In the genomic region with DNA sequence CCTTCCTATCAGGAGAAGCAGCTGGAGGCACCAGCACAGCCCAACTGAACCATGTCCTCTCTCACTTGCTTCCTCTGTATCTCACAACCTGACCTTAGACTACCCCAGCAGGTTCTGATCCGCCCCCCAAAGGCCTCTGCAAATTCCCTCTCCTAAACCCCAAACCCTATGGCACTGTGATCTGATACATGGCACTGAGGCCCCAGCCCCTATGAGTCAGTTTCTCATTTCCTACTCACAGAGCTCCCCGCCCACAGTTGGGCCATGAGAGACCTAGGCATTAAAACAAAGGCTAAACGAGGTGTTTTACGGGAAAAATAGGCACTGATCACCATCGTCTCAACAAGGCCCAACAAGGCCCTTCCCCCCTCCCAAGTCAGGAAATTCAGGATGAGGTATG, we compare ENCODE assay signal across 12 cellular contexts. TPM values are rescaled to one million over a fixed set of nuclear protein-coding genes. Genes with fewer than 3 reads are reported as not detected.
DNase-seq lines count a peak whose midpoint lies in the region; ATAC-seq and TF ChIP-seq lines count a peak whose summit lies in the region.
"Had no signal": no experiment of that assay in that cellular context is flagged by ENCODE, and none has a peak within 500 bp of the region (broad histone marks: within the 10 kb centered on the region; RNA-seq: fewer than 3 reads in every experiment).

No MANE protein-coding gene starts in this region.

- H3K9me3 ChIP-seq in uterus, result no peaks in the 10 kb centered on the region

- no peaks in the 10 kb centered on the region for H3K4me1 ChIP-seq in uterus

- H3K4me3 Mint-ChIP-seq in CD14-positive monocyte, result no peak overlapping the region
- no peak overlapping the region for H3K4me3 Mint-ChIP-seq in activated T-helper 1 cell treated with anti-CD3 and anti-CD28 coated beads, Interleukin-12 subunit alpha, Interleukin-12 subunit beta, Interleukin-2, Interleukin-4 antibody, amounts not matched to agents 30 ng/mL and 10 ng/mL and 1 ng/mL, durations not matched to agents 14 hours and 24 hours and 36 hours
- no peak overlapping the region for H3K4me3 Mint-ChIP-seq in naive thymus-derived CD8-positive, alpha-beta T cell

- H3K36me3 ChIP-seq in uterus, result no peaks in the 10 kb centered on the region

- H3K27ac ChIP-seq in uterus, result no peak overlapping the region

- DNase-seq in CD14-positive monocyte (ENCODE audit: low spot score) (no peak), HT1080 (ENCODE audit: low read depth) (peak; percentile 3), kidney tubule cell (ENCODE audit: low spot score) (no peak), uterus (no peak)
- no peak for DNase-seq in activated T-helper 1 cell treated with anti-CD3 and anti-CD28 coated beads, Interleukin-12 subunit alpha, Interleukin-12 subunit beta, Interleukin-2, Interleukin-4 antibody, amounts not matched to agents 30 ng/mL and 10 ng/mL and 1 ng/mL, durations not matched to agents 14 hours and 24 hours and 36 hours (ENCODE audit: low spot score)
- DNase-seq in naive thymus-derived CD8-positive, alpha-beta T cell, result no peak
- no peak for DNase-seq in effector CD8-positive, alpha-beta T cell (lab: John Stamatoyannopoulos, UW)
- DNase-seq: midbrain, NCI-H1105, NCI-H226, posterior cingulate gyrus had no signal

- POLR2A ChIA-PET in naive thymus-derived CD8-positive, alpha-beta T cell (lab: Charles Lee), result interaction anchor here (1.5 to 10.1 kb wide), 6 partner anchors 12 to 43 kb away, joined by 4 to 107 read pairs (median 7); partner anchors contain the start of gene SASH3

- no peak for ATAC-seq in naive thymus-derived CD8-positive, alpha-beta T cell
- no peak for ATAC-seq in HG03520 (IDR thresholded peaks at IDR 0.05; ENCODE audit: unreplicated experiment)

- H3K4me1 Mint-ChIP-seq in CD14-positive monocyte, result peaks cover 34% of the 10 kb centered on the region
- H3K4me1 Mint-ChIP-seq in activated T-helper 1 cell treated with anti-CD3 and anti-CD28 coated beads, Interleukin-12 subunit alpha, Interleukin-12 subunit beta, Interleukin-2, Interleukin-4 antibody, amounts not matched to agents 30 ng/mL and 10 ng/mL and 1 ng/mL, durations not matched to agents 14 hours and 24 hours and 36 hours (ENCODE audit: low read depth), result peaks cover 12% of the 10 kb centered on the region
- peaks cover 7 to 25% (median 22%) of the 10 kb centered on the region in 4 donors for H3K4me1 Mint-ChIP-seq in naive thymus-derived CD8-positive, alpha-beta T cell

- no peaks in the 10 kb centered on the region for H3K9me3 Mint-ChIP-seq in CD14-positive monocyte
- no peaks in the 10 kb centered on the region for H3K9me3 Mint-ChIP-seq in activated T-helper 1 cell treated with anti-CD3 and anti-CD28 coated beads, Interleukin-12 subunit alpha, Interleukin-12 subunit beta, Interleukin-2, Interleukin-4 antibody, amounts not matched to agents 30 ng/mL and 10 ng/mL and 1 ng/mL, durations not matched to agents 14 hours and 24 hours and 36 hours
- H3K9me3 Mint-ChIP-seq in naive thymus-derived CD8-positive, alpha-beta T cell, result no peaks in the 10 kb centered on the region

- H3K27me3 ChIP-seq in uterus, result no peaks in the 10 kb centered on the region

- TF ChIP-seq CTCF in CD14-positive monocyte (IDR thresholded peaks at IDR 0.05), result no peak
- no peak for TF ChIP-seq CTCF in uterus (IDR thresholded peaks at IDR 0.05)

- H3K36me3 Mint-ChIP-seq in CD14-positive monocyte, result peaks cover 34 to 48% of the 10 kb centered on the region in 2 donors
- H3K36me3 Mint-ChIP-seq in activated T-helper 1 cell treated with anti-CD3 and anti-CD28 coated beads, Interleukin-12 subunit alpha, Interleukin-12 subunit beta, Interleukin-2, Interleukin-4 antibody, amounts not matched to agents 30 ng/mL and 10 ng/mL and 1 ng/mL, durations not matched to agents 14 hours and 24 hours and 36 hours (ENCODE audit: low read depth), result peaks cover 26% of the 10 kb centered on the region
- peaks cover 0 to 29% (median 2%) of the 10 kb centered on the region in 3 donors for H3K36me3 Mint-ChIP-seq in naive thymus-derived CD8-positive, alpha-beta T cell

- intact Hi-C loops in CD14-positive monocyte (cut with micrococcal nuclease), result no loop called here
- intact Hi-C loops in activated T-helper 1 cell treated with anti-CD3 and anti-CD28 coated beads, Interleukin-12 subunit alpha, Interleukin-12 subunit beta, Interleukin-2, Interleukin-4 antibody, amounts not matched to agents 30 ng/mL and 10 ng/mL and 1 ng/mL, durations not matched to agents 14 hours and 24 hours and 36 hours (cut with micrococcal nuclease), result no loop called here
- intact Hi-C loops in uterus (cut with DNase I; ENCODE audit: low total_unique reads), result no loop called here

- peaks cover 0 to 11% (median 1%) of the 10 kb centered on the region in 3 donors for H3K27me3 Mint-ChIP-seq in CD14-positive monocyte (ENCODE audit: low read depth in 3 of 3)
- H3K27me3 Mint-ChIP-seq in activated T-helper 1 cell treated with anti-CD3 and anti-CD28 coated beads, Interleukin-12 subunit alpha, Interleukin-12 subunit beta, Interleukin-2, Interleukin-4 antibody, amounts not matched to agents 30 ng/mL and 10 ng/mL and 1 ng/mL, durations not matched to agents 14 hours and 24 hours and 36 hours (ENCODE audit: insufficient read depth), result no peaks in the 10 kb centered on the region
- no peaks in the 10 kb centered on the region for H3K27me3 Mint-ChIP-seq in naive thymus-derived CD8-positive, alpha-beta T cell

- no peak overlapping the region for H3K4me3 ChIP-seq in uterus

- peak overlapping the region; percentile 18 to 87 (median 73) for H3K27ac Mint-ChIP-seq in CD14-positive monocyte
- peak overlapping the region; percentile 70 for H3K27ac Mint-ChIP-seq in activated T-helper 1 cell treated with anti-CD3 and anti-CD28 coated beads, Interleukin-12 subunit alpha, Interleukin-12 subunit beta, Interleukin-2, Interleukin-4 antibody, amounts not matched to agents 30 ng/mL and 10 ng/mL and 1 ng/mL, durations not matched to agents 14 hours and 24 hours and 36 hours
- peak overlapping the region in 9 of 10 donors; percentile 23 to 82 (median 72) for H3K27ac Mint-ChIP-seq in naive thymus-derived CD8-positive, alpha-beta T cell

- TF ChIP-seq POLR2A in uterus (IDR thresholded peaks at IDR 0.05), result no peak

RNA-seq across cellular contexts. Expression of gene SASH3, which starts 19.1 kb away (rescaled TPM):
- 100 to 1,000 TPM; 127 to 179 TPM for polyA plus RNA-seq in CD14-positive monocyte
- 0.03 TPM in 1 of 2 replicates, not detected in the other for total RNA-seq in HT1080 (2014; rRNA removed; shearing (Covaris generic))
- not detected in 2 replicates for polyA plus RNA-seq in HT1080 (2015; cell fraction: cytosol; rRNA removed)
- polyA plus RNA-seq in HT1080 (2015; cell fraction: nucleus; rRNA removed), result not detected in 2 replicates
- 129 and 135 TPM in 2 replicates for total RNA-seq in activated T-helper 1 cell treated with anti-CD3 and anti-CD28 coated beads, Interleukin-12 subunit alpha, Interleukin-12 subunit beta, Interleukin-2, Interleukin-4 antibody, amounts not matched to agents 30 ng/mL and 10 ng/mL and 1 ng/mL, durations not matched to agents 14 hours and 24 hours and 36 hours
- total RNA-seq in naive thymus-derived CD8-positive, alpha-beta T cell, result 100 to 1,000 TPM; 154 to 158 TPM
- 100 to 1,000 TPM; 100 to 187 (median 115) TPM for polyA plus RNA-seq in naive thymus-derived CD8-positive, alpha-beta T cell
- 1 to 10 TPM in 3 of 4 donors, under 1 TPM in 1; 0.26 to 4.1 (median 2.9) TPM for total RNA-seq in uterus

RNA-seq across cellular contexts. Expression of gene ZDHHC9, which starts 44.8 kb away (rescaled TPM):
- 1 to 10 TPM; 2.7 to 2.8 TPM for polyA plus RNA-seq in CD14-positive monocyte
- total RNA-seq in HT1080 (2014; rRNA removed; shearing (Covaris generic)), result 7.3 and 11.6 TPM in 2 replicates
- 15.6 and 17.2 TPM in 2 replicates for polyA plus RNA-seq in HT1080 (2015; cell fraction: cytosol; rRNA removed)
- polyA plus RNA-seq in HT1080 (2015; cell fraction: nucleus; rRNA removed), result 17.9 and 19.9 TPM in 2 replicates
- total RNA-seq in activated T-helper 1 cell treated with anti-CD3 and anti-CD28 coated beads, Interleukin-12 subunit alpha, Interleukin-12 subunit beta, Interleukin-2, Interleukin-4 antibody, amounts not matched to agents 30 ng/mL and 10 ng/mL and 1 ng/mL, durations not matched to agents 14 hours and 24 hours and 36 hours, result 13.6 and 14.2 TPM in 2 replicates
- 10 to 100 TPM in 1 of 2 experiments, 1 to 10 TPM in 1; 9.6 to 12.3 TPM for total RNA-seq in naive thymus-derived CD8-positive, alpha-beta T cell
- polyA plus RNA-seq in naive thymus-derived CD8-positive, alpha-beta T cell, result 1 to 10 TPM; 4.1 to 7.5 (median 5.8) TPM
- 10 to 100 TPM in 3 of 4 donors, 1 to 10 TPM in 1; 9.1 to 18.1 (median 14.7) TPM for total RNA-seq in uterus

Comparison
In these comparisons a context has a peak if more than half of its experiments do, and no peak if none do; other contexts are left out.
1. RNA of gene SASH3, which starts 19.1 kb away (total RNA-seq): 154 to 158 TPM in naive thymus-derived CD8-positive, alpha-beta T cell and 129 to 135 TPM in activated T-helper 1 cell treated with anti-CD3 and anti-CD28 coated beads, Interleukin-12 subunit alpha, Interleukin-12 subunit beta, Interleukin-2, Interleukin-4 antibody, amounts not matched to agents 30 ng/mL and 10 ng/mL and 1 ng/mL, durations not matched to agents 14 hours and 24 hours and 36 hours; 0.26 to 4.1 TPM in uterus and 0.03 TPM in HT1080; every median in the first group is over 10 times any median in the second.
2. Peak in every context shown above with its lines, with median percentiles within 50 percentile points of each other: H3K27ac Mint-ChIP-seq.